In genomic region chr13:79508224-79508961, GRCh38 we compare ENCODE assay signal across 25 cellular contexts. TPM values are rescaled to one million over a fixed set of nuclear protein-coding genes. Genes with fewer than 3 reads are reported as not detected.
DNase-seq lines count a peak whose midpoint lies in the region; ATAC-seq and TF ChIP-seq lines count a peak whose summit lies in the region.
"Had no signal": no experiment of that assay in that cellular context is flagged by ENCODE, and none has a peak within 500 bp of the region (broad histone marks: within the 10 kb centered on the region; RNA-seq: fewer than 3 reads in every experiment).

No MANE protein-coding gene starts in this region.

- H3K4me3 Mint-ChIP-seq in activated T-cell treated with anti-CD3 and anti-CD28 coated beads, Interleukin-2, amount 50 U/mL, for 24 hours = no peak overlapping the region
- no peak overlapping the region for H3K4me3 Mint-ChIP-seq in endothelial cell (ENCODE audit: unreplicated experiment)
- H3K4me3 Mint-ChIP-seq: activated CD4-positive, alpha-beta memory T cell treated with anti-CD3 and anti-CD28 coated beads, Interleukin-2, amount 10 ng/mL, durations not matched to agents 7 days and 5 days; B cell; CD8-positive, alpha-beta T cell; mesothelial cell of epicardium; naive B cell; stimulated activated naive B cell treated with anti-CD40 and anti-IgM and Interleukin-4, amounts not matched to agents 10 μg/mL and 1 μg/mL and 100 μg/mL, for 72 hours had no signal

- TF ChIP-seq CTCF in endothelial cell (IDR thresholded peaks at IDR 0.05; ENCODE audit: unreplicated experiment) = no peak

- H3K27ac Mint-ChIP-seq in activated T-cell treated with anti-CD3 and anti-CD28 coated beads, Interleukin-2, amount 50 U/mL, for 24 hours = peak overlapping the region; percentile 61
- peak overlapping the region; percentile 7 for H3K27ac Mint-ChIP-seq in endothelial cell (ENCODE audit: unreplicated experiment)
- H3K27ac Mint-ChIP-seq: activated CD4-positive, alpha-beta memory T cell treated with anti-CD3 and anti-CD28 coated beads, Interleukin-2, amount 10 ng/mL, durations not matched to agents 7 days and 5 days; B cell; CD8-positive, alpha-beta T cell; mesothelial cell of epicardium; stimulated activated naive B cell treated with anti-CD40 and anti-IgM and Interleukin-4, amounts not matched to agents 10 μg/mL and 1 μg/mL and 100 μg/mL, for 72 hours had no signal

- peaks cover 78% of the 10 kb centered on the region for H3K4me1 Mint-ChIP-seq in activated T-cell treated with anti-CD3 and anti-CD28 coated beads, Interleukin-2, amount 50 U/mL, for 24 hours (ENCODE audit: low read depth)
- peaks cover 5% of the 10 kb centered on the region for H3K4me1 Mint-ChIP-seq in endothelial cell (ENCODE audit: unreplicated experiment)
- H3K4me1 Mint-ChIP-seq: B cell, naive B cell had no signal

- no peak for DNase-seq in activated T-cell treated with anti-CD3 and anti-CD28 coated beads, Interleukin-2, amount 50 U/mL, for 24 hours
- DNase-seq in activated T-cell treated with anti-CD3 and anti-CD28 coated beads, Interleukin-2, amount 50 U/mL, for 48 hours = no peak
- DNase-seq in LoVo (ENCODE audit: low spot score) (peak; percentile 9), endothelial cell (ENCODE audit: low spot score) (no peak), pulmonary artery endothelial cell (ENCODE audit: low read depth, low spot score) (peak; percentile 1), OCI-M1 (lab: John Stamatoyannopoulos, UW) (no peak)
- DNase-seq: activated CD4-positive, alpha-beta memory T cell treated with anti-CD3 and anti-CD28 coated beads, Interleukin-2, amount 10 ng/mL, durations not matched to agents 7 days and 5 days; activated CD4-positive, CD25-positive, alpha-beta regulatory T cell; brain microvascular endothelial cell; CD8-positive, alpha-beta T cell; gastrocnemius medialis; left ventricle myocardium inferior; naive B cell; NCI-H1105; NCI-H1930; NCI-H526; SIG-M5; stimulated activated naive B cell treated with anti-CD40 and anti-IgM and Interleukin-4, amounts not matched to agents 10 μg/mL and 1 μg/mL and 100 μg/mL, for 72 hours; testis had no signal

- no peaks in the 10 kb centered on the region for H3K27me3 Mint-ChIP-seq in activated T-cell treated with anti-CD3 and anti-CD28 coated beads, Interleukin-2, amount 50 U/mL, for 24 hours
- peaks cover 3% of the 10 kb centered on the region for H3K27me3 Mint-ChIP-seq in endothelial cell (ENCODE audit: unreplicated experiment)
- H3K27me3 Mint-ChIP-seq: activated CD4-positive, alpha-beta memory T cell treated with anti-CD3 and anti-CD28 coated beads, Interleukin-2, amount 10 ng/mL, durations not matched to agents 7 days and 5 days; B cell; progenitor cell of endocrine pancreas had no signal

- H3K9me3 Mint-ChIP-seq in activated T-cell treated with anti-CD3 and anti-CD28 coated beads, Interleukin-2, amount 50 U/mL, for 24 hours = no peaks in the 10 kb centered on the region
- no peaks in the 10 kb centered on the region for H3K9me3 Mint-ChIP-seq in endothelial cell (ENCODE audit: unreplicated experiment)
- H3K9me3 Mint-ChIP-seq: activated CD4-positive, alpha-beta memory T cell treated with anti-CD3 and anti-CD28 coated beads, Interleukin-2, amount 10 ng/mL, durations not matched to agents 7 days and 5 days; CD8-positive, alpha-beta T cell; mesothelial cell of epicardium; naive B cell; stimulated activated naive B cell treated with anti-CD40 and anti-IgM and Interleukin-4, amounts not matched to agents 10 μg/mL and 1 μg/mL and 100 μg/mL, for 72 hours had no signal

- ATAC-seq in GM18517 (IDR thresholded peaks at IDR 0.05; ENCODE audit: unreplicated experiment) = no peak
- ATAC-seq in HG03097 (IDR thresholded peaks at IDR 0.05; ENCODE audit: low FRiP score, unreplicated experiment) = no peak
- ATAC-seq: CD8-positive, alpha-beta T cell; gastrocnemius medialis; Panc1; stimulated activated naive B cell treated with anti-CD40 and anti-IgM and Interleukin-4, amounts not matched to agents 10 μg/mL and 1 μg/mL and 100 μg/mL, for 72 hours had no signal

- peaks cover 65% of the 10 kb centered on the region for H3K36me3 Mint-ChIP-seq in activated T-cell treated with anti-CD3 and anti-CD28 coated beads, Interleukin-2, amount 50 U/mL, for 24 hours (ENCODE audit: low read depth)
- H3K36me3 Mint-ChIP-seq in endothelial cell (ENCODE audit: low read depth, unreplicated experiment) = no peaks in the 10 kb centered on the region
- H3K36me3 Mint-ChIP-seq: CD8-positive, alpha-beta T cell; mesothelial cell of epicardium; naive B cell had no signal

RNA-seq across cellular contexts. Expression of gene NDFIP2, which starts 27.4 kb away (rescaled TPM):
- 30.4 TPM for total RNA-seq in endothelial cell (ENCODE audit: unreplicated experiment)
- 17.7 and 19.8 TPM in 2 replicates for total RNA-seq in pulmonary artery endothelial cell

Comparison
In these comparisons a context has a peak if more than half of its experiments do, and no peak if none do; other contexts are left out.
1. DNase-seq: peak in LoVo (single experiment) and pulmonary artery endothelial cell (single experiment); none in activated T-cell treated with anti-CD3 and anti-CD28 coated beads, Interleukin-2, amount 50 U/mL, for 24 hours (single experiment), activated T-cell treated with anti-CD3 and anti-CD28 coated beads, Interleukin-2, amount 50 U/mL, for 48 hours (0 of 2), endothelial cell (single experiment) and OCI-M1 (single experiment).